Comparison of ENCODE assay signal across 1 cellular context in genomic region chr16:22372882-22373661, GRCh38.
TF ChIP-seq lines count a peak whose summit lies in the region.

No MANE protein-coding gene starts in this region.

TF ChIP-seq in GM12878, 131 proteins besides CTCF, POLR2A, EP300 and RAD21 (continued from another document):
- TF ChIP-seq, protein P1, sequence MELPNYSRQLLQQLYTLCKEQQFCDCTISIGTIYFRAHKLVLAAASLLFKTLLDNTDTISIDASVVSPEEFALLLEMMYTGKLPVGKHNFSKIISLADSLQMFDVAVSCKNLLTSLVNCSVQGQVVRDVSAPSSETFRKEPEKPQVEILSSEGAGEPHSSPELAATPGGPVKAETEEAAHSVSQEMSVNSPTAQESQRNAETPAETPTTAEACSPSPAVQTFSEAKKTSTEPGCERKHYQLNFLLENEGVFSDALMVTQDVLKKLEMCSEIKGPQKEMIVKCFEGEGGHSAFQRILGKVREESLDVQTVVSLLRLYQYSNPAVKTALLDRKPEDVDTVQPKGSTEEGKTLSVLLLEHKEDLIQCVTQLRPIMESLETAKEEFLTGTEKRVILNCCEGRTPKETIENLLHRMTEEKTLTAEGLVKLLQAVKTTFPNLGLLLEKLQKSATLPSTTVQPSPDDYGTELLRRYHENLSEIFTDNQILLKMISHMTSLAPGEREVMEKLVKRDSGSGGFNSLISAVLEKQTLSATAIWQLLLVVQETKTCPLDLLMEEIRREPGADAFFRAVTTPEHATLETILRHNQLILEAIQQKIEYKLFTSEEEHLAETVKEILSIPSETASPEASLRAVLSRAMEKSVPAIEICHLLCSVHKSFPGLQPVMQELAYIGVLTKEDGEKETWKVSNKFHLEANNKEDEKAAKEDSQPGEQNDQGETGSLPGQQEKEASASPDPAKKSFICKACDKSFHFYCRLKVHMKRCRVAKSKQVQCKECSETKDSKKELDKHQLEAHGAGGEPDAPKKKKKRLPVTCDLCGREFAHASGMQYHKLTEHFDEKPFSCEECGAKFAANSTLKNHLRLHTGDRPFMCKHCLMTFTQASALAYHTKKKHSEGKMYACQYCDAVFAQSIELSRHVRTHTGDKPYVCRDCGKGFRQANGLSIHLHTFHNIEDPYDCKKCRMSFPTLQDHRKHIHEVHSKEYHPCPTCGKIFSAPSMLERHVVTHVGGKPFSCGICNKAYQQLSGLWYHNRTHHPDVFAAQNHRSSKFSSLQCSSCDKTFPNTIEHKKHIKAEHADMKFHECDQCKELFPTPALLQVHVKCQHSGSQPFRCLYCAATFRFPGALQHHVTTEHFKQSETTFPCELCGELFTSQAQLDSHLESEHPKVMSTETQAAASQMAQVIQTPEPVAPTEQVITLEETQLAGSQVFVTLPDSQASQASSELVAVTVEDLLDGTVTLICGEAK (IDR thresholded peaks at IDR 0.05; ENCODE audit: borderline replicate concordance) = no peak
- no peak for TF ChIP-seq ZNF24 (IDR thresholded peaks at IDR 0.05)
- TF ChIP-seq, protein P2, sequence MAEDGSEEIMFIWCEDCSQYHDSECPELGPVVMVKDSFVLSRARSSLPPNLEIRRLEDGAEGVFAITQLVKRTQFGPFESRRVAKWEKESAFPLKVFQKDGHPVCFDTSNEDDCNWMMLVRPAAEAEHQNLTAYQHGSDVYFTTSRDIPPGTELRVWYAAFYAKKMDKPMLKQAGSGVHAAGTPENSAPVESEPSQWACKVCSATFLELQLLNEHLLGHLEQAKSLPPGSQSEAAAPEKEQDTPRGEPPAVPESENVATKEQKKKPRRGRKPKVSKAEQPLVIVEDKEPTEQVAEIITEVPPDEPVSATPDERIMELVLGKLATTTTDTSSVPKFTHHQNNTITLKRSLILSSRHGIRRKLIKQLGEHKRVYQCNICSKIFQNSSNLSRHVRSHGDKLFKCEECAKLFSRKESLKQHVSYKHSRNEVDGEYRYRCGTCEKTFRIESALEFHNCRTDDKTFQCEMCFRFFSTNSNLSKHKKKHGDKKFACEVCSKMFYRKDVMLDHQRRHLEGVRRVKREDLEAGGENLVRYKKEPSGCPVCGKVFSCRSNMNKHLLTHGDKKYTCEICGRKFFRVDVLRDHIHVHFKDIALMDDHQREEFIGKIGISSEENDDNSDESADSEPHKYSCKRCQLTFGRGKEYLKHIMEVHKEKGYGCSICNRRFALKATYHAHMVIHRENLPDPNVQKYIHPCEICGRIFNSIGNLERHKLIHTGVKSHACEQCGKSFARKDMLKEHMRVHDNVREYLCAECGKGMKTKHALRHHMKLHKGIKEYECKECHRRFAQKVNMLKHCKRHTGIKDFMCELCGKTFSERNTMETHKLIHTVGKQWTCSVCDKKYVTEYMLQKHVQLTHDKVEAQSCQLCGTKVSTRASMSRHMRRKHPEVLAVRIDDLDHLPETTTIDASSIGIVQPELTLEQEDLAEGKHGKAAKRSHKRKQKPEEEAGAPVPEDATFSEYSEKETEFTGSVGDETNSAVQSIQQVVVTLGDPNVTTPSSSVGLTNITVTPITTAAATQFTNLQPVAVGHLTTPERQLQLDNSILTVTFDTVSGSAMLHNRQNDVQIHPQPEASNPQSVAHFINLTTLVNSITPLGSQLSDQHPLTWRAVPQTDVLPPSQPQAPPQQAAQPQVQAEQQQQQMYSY (CRISPR knock-in tag; IDR thresholded peaks at IDR 0.05) = no peak
- TF ChIP-seq, protein P3, sequence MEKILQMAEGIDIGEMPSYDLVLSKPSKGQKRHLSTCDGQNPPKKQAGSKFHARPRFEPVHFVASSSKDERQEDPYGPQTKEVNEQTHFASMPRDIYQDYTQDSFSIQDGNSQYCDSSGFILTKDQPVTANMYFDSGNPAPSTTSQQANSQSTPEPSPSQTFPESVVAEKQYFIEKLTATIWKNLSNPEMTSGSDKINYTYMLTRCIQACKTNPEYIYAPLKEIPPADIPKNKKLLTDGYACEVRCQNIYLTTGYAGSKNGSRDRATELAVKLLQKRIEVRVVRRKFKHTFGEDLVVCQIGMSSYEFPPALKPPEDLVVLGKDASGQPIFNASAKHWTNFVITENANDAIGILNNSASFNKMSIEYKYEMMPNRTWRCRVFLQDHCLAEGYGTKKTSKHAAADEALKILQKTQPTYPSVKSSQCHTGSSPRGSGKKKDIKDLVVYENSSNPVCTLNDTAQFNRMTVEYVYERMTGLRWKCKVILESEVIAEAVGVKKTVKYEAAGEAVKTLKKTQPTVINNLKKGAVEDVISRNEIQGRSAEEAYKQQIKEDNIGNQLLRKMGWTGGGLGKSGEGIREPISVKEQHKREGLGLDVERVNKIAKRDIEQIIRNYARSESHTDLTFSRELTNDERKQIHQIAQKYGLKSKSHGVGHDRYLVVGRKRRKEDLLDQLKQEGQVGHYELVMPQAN (conservative IDR thresholded peaks at IDR 0.05) = no peak
- TF ChIP-seq RAD51 (IDR thresholded peaks at IDR 0.05) = peak; percentile 14; the same call in 1 of the 2 replicates
- no peak for TF ChIP-seq MEF2B (IDR thresholded peaks at IDR 0.05; ENCODE audit: partially characterized antibody, poor library complexity, severe bottlenecking)
- no peak for TF ChIP-seq GATAD2B (conservative IDR thresholded peaks at IDR 0.05; ENCODE audit: low read depth)
- no peak for TF ChIP-seq EGR1 (IDR thresholded peaks at IDR 0.05; ENCODE audit: borderline replicate concordance in 1 of 2, low read depth in 2 of 2, low read length in 2 of 2)
- TF ChIP-seq NR2F1 (conservative IDR thresholded peaks at IDR 0.05) = no peak
- TF ChIP-seq, protein P4, sequence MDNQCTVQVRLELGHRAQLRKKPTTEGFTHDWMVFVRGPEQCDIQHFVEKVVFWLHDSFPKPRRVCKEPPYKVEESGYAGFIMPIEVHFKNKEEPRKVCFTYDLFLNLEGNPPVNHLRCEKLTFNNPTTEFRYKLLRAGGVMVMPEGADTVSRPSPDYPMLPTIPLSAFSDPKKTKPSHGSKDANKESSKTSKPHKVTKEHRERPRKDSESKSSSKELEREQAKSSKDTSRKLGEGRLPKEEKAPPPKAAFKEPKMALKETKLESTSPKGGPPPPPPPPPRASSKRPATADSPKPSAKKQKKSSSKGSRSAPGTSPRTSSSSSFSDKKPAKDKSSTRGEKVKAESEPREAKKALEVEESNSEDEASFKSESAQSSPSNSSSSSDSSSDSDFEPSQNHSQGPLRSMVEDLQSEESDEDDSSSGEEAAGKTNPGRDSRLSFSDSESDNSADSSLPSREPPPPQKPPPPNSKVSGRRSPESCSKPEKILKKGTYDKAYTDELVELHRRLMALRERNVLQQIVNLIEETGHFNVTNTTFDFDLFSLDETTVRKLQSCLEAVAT (IDR thresholded peaks at IDR 0.05) = peak; percentile 87
- no peak for TF ChIP-seq ETV6 (conservative IDR thresholded peaks at IDR 0.05 in 1 of 2, IDR thresholded peaks at IDR 0.05 in 1 of 2; ENCODE audit: borderline replicate concordance in 1 of 2, low read depth in 1 of 2)
- no peak for TF ChIP-seq EZH2 (IDR thresholded peaks at IDR 0.05; ENCODE audit: borderline replicate concordance, control insufficient read depth, low read depth, low read length)
- no peak for TF ChIP-seq ASH2L (IDR thresholded peaks at IDR 0.05; ENCODE audit: borderline replicate concordance, low read depth)
- TF ChIP-seq ESRRA (IDR thresholded peaks at IDR 0.05; ENCODE audit: low read length) = no peak
- no peak for TF ChIP-seq ZBED1 (IDR thresholded peaks at IDR 0.05; ENCODE audit: borderline replicate concordance)
- TF ChIP-seq WRNIP1 (IDR thresholded peaks at IDR 0.05; ENCODE audit: borderline replicate concordance, low read depth, low read length) = no peak
- TF ChIP-seq, protein P5, sequence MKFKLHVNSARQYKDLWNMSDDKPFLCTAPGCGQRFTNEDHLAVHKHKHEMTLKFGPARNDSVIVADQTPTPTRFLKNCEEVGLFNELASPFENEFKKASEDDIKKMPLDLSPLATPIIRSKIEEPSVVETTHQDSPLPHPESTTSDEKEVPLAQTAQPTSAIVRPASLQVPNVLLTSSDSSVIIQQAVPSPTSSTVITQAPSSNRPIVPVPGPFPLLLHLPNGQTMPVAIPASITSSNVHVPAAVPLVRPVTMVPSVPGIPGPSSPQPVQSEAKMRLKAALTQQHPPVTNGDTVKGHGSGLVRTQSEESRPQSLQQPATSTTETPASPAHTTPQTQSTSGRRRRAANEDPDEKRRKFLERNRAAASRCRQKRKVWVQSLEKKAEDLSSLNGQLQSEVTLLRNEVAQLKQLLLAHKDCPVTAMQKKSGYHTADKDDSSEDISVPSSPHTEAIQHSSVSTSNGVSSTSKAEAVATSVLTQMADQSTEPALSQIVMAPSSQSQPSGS (IDR thresholded peaks at IDR 0.05; ENCODE audit: low read length) = no peak
- no peak for TF ChIP-seq LARP7 (IDR thresholded peaks at IDR 0.05)
- 0 out of 2 replicates have a peak, but pooled peaks have one; percentile 8 for TF ChIP-seq MXI1 (IDR thresholded peaks at IDR 0.05; ENCODE audit: low read depth, low read length)
- no peak for TF ChIP-seq CHD1 (IDR thresholded peaks at IDR 0.05; ENCODE audit: low read depth, low read length)
- no peak for TF ChIP-seq SREBF2 (IDR thresholded peaks at IDR 0.05; ENCODE audit: low read length)
- TF ChIP-seq KAT2A (conservative IDR thresholded peaks at IDR 0.05; ENCODE audit: control insufficient read depth, low read depth, low read length) = no peak
- no peak for TF ChIP-seq SRF (IDR thresholded peaks at IDR 0.05; ENCODE audit: low read depth in 2 of 2, low read length in 2 of 2)
- no peak for TF ChIP-seq ELK1 (IDR thresholded peaks at IDR 0.05; ENCODE audit: low read depth, low read length)
- no peak for TF ChIP-seq MTA2 (IDR thresholded peaks at IDR 0.05; ENCODE audit: low read depth)
- TF ChIP-seq BRCA1 (IDR thresholded peaks at IDR 0.05; ENCODE audit: low read depth, low read length) = no peak
- no peak for TF ChIP-seq RFX5 (IDR thresholded peaks at IDR 0.05; ENCODE audit: low read depth, low read length)
- no peak for TF ChIP-seq MYC (IDR thresholded peaks at IDR 0.05; ENCODE audit: insufficient read depth, insufficient read length, insufficient replicate concordance, low read length, severe bottlenecking)
- no peak for TF ChIP-seq SPI1 (IDR thresholded peaks at IDR 0.05; ENCODE audit: borderline replicate concordance, insufficient read depth, low read depth, low read length)
- TF ChIP-seq MEF2A (IDR thresholded peaks at IDR 0.05; ENCODE audit: insufficient read depth, low read depth, low read length) = no peak
- no peak for TF ChIP-seq HSF1 (IDR thresholded peaks at IDR 0.05; ENCODE audit: low read depth, low read length)
- TF ChIP-seq TAF1 (IDR thresholded peaks at IDR 0.05; ENCODE audit: borderline replicate concordance, low read depth, low read length) = 0 out of 2 replicates have a peak, but pooled peaks have one; percentile 21
